In the genomic region with DNA sequence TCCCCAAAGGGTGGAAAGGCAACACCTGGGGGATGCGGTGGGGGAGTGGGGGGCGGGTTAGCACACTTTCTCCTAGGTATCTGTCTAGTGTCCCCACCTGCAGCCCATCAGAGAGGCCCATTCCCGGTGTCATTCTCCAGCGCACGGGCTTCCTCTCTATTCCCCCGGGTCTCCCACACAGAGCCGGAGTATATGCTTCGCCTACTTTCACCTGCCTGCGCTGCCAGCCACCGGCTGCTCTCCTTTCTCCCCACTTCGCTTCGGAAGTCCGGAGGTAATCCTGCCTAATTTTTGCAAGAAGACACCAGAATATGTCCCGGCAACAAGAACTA, we compare ENCODE assay signal across 1 cellular context.
TF ChIP-seq lines count a peak whose summit lies in the region.

No MANE protein-coding gene starts in this region.

TF ChIP-seq in GM23338, 12 proteins besides CTCF, POLR2A, EP300 and RAD21 (continued from another document):
- TF ChIP-seq, protein P1, sequence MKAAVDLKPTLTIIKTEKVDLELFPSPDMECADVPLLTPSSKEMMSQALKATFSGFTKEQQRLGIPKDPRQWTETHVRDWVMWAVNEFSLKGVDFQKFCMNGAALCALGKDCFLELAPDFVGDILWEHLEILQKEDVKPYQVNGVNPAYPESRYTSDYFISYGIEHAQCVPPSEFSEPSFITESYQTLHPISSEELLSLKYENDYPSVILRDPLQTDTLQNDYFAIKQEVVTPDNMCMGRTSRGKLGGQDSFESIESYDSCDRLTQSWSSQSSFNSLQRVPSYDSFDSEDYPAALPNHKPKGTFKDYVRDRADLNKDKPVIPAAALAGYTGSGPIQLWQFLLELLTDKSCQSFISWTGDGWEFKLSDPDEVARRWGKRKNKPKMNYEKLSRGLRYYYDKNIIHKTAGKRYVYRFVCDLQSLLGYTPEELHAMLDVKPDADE (IDR thresholded peaks at IDR 0.05): no peak
- TF ChIP-seq ZNF331 (CRISPR knock-in tag; IDR thresholded peaks at IDR 0.05; ENCODE audit: low read depth): no peak
- TF ChIP-seq, protein P2, sequence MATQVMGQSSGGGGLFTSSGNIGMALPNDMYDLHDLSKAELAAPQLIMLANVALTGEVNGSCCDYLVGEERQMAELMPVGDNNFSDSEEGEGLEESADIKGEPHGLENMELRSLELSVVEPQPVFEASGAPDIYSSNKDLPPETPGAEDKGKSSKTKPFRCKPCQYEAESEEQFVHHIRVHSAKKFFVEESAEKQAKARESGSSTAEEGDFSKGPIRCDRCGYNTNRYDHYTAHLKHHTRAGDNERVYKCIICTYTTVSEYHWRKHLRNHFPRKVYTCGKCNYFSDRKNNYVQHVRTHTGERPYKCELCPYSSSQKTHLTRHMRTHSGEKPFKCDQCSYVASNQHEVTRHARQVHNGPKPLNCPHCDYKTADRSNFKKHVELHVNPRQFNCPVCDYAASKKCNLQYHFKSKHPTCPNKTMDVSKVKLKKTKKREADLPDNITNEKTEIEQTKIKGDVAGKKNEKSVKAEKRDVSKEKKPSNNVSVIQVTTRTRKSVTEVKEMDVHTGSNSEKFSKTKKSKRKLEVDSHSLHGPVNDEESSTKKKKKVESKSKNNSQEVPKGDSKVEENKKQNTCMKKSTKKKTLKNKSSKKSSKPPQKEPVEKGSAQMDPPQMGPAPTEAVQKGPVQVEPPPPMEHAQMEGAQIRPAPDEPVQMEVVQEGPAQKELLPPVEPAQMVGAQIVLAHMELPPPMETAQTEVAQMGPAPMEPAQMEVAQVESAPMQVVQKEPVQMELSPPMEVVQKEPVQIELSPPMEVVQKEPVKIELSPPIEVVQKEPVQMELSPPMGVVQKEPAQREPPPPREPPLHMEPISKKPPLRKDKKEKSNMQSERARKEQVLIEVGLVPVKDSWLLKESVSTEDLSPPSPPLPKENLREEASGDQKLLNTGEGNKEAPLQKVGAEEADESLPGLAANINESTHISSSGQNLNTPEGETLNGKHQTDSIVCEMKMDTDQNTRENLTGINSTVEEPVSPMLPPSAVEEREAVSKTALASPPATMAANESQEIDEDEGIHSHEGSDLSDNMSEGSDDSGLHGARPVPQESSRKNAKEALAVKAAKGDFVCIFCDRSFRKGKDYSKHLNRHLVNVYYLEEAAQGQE (IDR thresholded peaks at IDR 0.05; ENCODE audit: unreplicated experiment): no peak
- TF ChIP-seq NANOG (IDR thresholded peaks at IDR 0.05; ENCODE audit: borderline replicate concordance): no peak
- TF ChIP-seq POLR2AphosphoS5 (IDR thresholded peaks at IDR 0.05; ENCODE audit: low read depth): no peak
